27 cellular contexts compared by ENCODE assay signal in genomic region chr18:318791-319291, GRCh38.
"Had no signal": no experiment of that assay in that cellular context is flagged by ENCODE, and none has a peak within 500 bp of the region (broad histone marks: within the 10 kb centered on the region; RNA-seq: fewer than 3 reads in every experiment).

No MANE protein-coding gene starts in this region.

- H3K9me3 ChIP-seq: colonic mucosa, gastroesophageal sphincter, testis, transverse colon had no signal

- H3K4me1 ChIP-seq: colonic mucosa had no signal

- H3K9ac ChIP-seq: neural progenitor cell had no signal

- ATAC-seq: gastroesophageal sphincter; naive thymus-derived CD8-positive, alpha-beta T cell; right cardiac atrium; WTC11 had no signal

- H3K27me3 ChIP-seq: colonic mucosa, gastroesophageal sphincter, hepatocyte, neural progenitor cell, testis, transverse colon had no signal

- H3K4me1 Mint-ChIP-seq: central memory CD8-positive, alpha-beta T cell; WTC11 had no signal

- H3K27me3 Mint-ChIP-seq: activated CD4-positive, alpha-beta memory T cell treated with anti-CD3 and anti-CD28 coated beads, Interleukin-2, amount 10 ng/mL, durations not matched to agents 7 days and 5 days had no signal

- H3K4me2 ChIP-seq: hepatocyte, neural progenitor cell had no signal

- H3K4me3 ChIP-seq: colonic mucosa, gastroesophageal sphincter, hepatocyte, neural progenitor cell, testis, transverse colon had no signal

- H3K9me3 Mint-ChIP-seq: activated CD4-positive, alpha-beta memory T cell treated with anti-CD3 and anti-CD28 coated beads, Interleukin-2, amount 10 ng/mL, durations not matched to agents 7 days and 5 days; activated CD4-positive, alpha-beta T cell treated with anti-CD3 and anti-CD28 coated beads, Interleukin-2, amount 10 ng/mL, durations not matched to agents 7 days and 5 days; activated T-cell treated with anti-CD3 and anti-CD28 coated beads, Interleukin-2, amount 50 U/mL, for 24 hours; central memory CD8-positive, alpha-beta T cell; naive thymus-derived CD8-positive, alpha-beta T cell; neural progenitor cell; WTC11 had no signal

- H3K36me3 Mint-ChIP-seq: naive thymus-derived CD8-positive, alpha-beta T cell; WTC11 had no signal

- H3K27ac ChIP-seq: colonic mucosa, gastroesophageal sphincter, hepatocyte, neural progenitor cell, testis, transverse colon had no signal

- H3K36me3 ChIP-seq: colonic mucosa, gastroesophageal sphincter, neural progenitor cell, transverse colon had no signal

- DNase-seq: activated CD4-positive, alpha-beta memory T cell treated with anti-CD3 and anti-CD28 coated beads, Interleukin-2, amount 10 ng/mL, durations not matched to agents 7 days and 5 days; activated CD4-positive, alpha-beta T cell treated with anti-CD3 and anti-CD28 coated beads for 1 hour; activated CD4-positive, alpha-beta T cell treated with anti-CD3 and anti-CD28 coated beads, Interleukin-2, amount 10 ng/mL, durations not matched to agents 7 days and 5 days; activated CD8-positive, alpha-beta memory T cell treated with anti-CD3 and anti-CD28 coated beads, Interleukin-2, amount 50 U/mL, for 48 hours; activated gamma-delta T cell treated with Interleukin-2 at 50 U/mL for 16 hours; activated naive CD4-positive, alpha-beta T cell treated with anti-CD3 and anti-CD28 coated beads, Interleukin-2, amount 50 U/mL, for 16 hours; activated T-cell treated with anti-CD3 and anti-CD28 coated beads, Interleukin-2, amount 50 U/mL, for 24 hours; amygdala; colonic mucosa; effector CD8-positive, alpha-beta T cell; islet precursor cell; mammary epithelial cell; midbrain; naive thymus-derived CD8-positive, alpha-beta T cell; occipital lobe; posterior cingulate gyrus; right cardiac atrium; stimulated activated CD4-positive, alpha-beta T cell treated with anti-CD3 and anti-CD28 coated beads, Interleukin-2, amount 100 ng/mL, for 48 hours; stimulated activated naive CD4-positive, alpha-beta T cell treated with Interleukin-2 at 50 U/mL for 16 hours; T-helper 2 cell; testis; transverse colon had no signal

- H3K79me2 ChIP-seq: hepatocyte had no signal

- H3K4me3 Mint-ChIP-seq: activated CD4-positive, alpha-beta memory T cell treated with anti-CD3 and anti-CD28 coated beads, Interleukin-2, amount 10 ng/mL, durations not matched to agents 7 days and 5 days; activated CD4-positive, alpha-beta T cell treated with anti-CD3 and anti-CD28 coated beads, Interleukin-2, amount 10 ng/mL, durations not matched to agents 7 days and 5 days; activated T-cell treated with anti-CD3 and anti-CD28 coated beads, Interleukin-2, amount 50 U/mL, for 24 hours; central memory CD8-positive, alpha-beta T cell; naive thymus-derived CD8-positive, alpha-beta T cell; neural progenitor cell; WTC11 had no signal

- H2AFZ ChIP-seq: hepatocyte, neural progenitor cell had no signal

- H3K27ac Mint-ChIP-seq: activated CD4-positive, alpha-beta memory T cell treated with anti-CD3 and anti-CD28 coated beads, Interleukin-2, amount 10 ng/mL, durations not matched to agents 7 days and 5 days; activated CD4-positive, alpha-beta T cell treated with anti-CD3 and anti-CD28 coated beads, Interleukin-2, amount 10 ng/mL, durations not matched to agents 7 days and 5 days; activated T-cell treated with anti-CD3 and anti-CD28 coated beads, Interleukin-2, amount 50 U/mL, for 24 hours; neural progenitor cell; WTC11 had no signal
